ENCODE assay signal across 1 cellular context in the genomic region with DNA sequence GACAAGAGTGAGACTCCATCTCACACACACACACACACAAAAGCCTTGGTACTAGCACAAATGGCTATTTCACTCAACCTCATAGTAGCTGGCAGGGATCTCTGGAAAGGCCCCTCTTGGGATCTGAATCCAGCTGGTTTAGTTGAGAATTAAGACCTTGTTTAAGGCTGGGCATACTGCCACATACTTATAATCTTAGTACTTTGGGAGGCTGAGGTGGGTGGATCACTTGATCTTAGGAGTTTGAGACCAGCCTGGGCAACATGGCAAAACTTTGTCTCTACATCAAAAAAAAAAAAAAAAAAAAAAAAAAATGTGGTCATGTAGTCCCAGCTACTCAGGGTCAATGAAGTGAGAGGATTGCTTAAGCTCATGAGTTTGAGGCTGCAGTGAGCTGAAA.
TF ChIP-seq lines count a peak whose summit lies in the region.

No MANE protein-coding gene starts in this region.

TF ChIP-seq in IMR-90, 13 proteins besides CTCF, POLR2A, EP300 and RAD21 (continued from another document):
- TF ChIP-seq NFE2L2 (IDR thresholded peaks at IDR 0.05; ENCODE audit: low read depth, low read length): no peak
- TF ChIP-seq CHD1 (IDR thresholded peaks at IDR 0.05; ENCODE audit: low read depth, low read length): no peak
- TF ChIP-seq MXI1 (IDR thresholded peaks at IDR 0.05; ENCODE audit: borderline replicate concordance, low read depth, low read length): no peak
- no peak for TF ChIP-seq RFX5 (IDR thresholded peaks at IDR 0.05; ENCODE audit: low read depth, low read length)
- no peak for TF ChIP-seq FOS (IDR thresholded peaks at IDR 0.05; ENCODE audit: low read depth, low read length)
- no peak for TF ChIP-seq MAZ (IDR thresholded peaks at IDR 0.05; ENCODE audit: borderline replicate concordance, low read depth, low read length)
- no peak for TF ChIP-seq RCOR1 (IDR thresholded peaks at IDR 0.05; ENCODE audit: insufficient replicate concordance, low read length)
